In genomic region chr13:109700176-109700575, GRCh38 we compare ENCODE assay signal across 8 cellular contexts.
DNase-seq lines count a peak whose midpoint lies in the region; ATAC-seq, FAIRE-seq and TF ChIP-seq lines count a peak whose summit lies in the region.

No MANE protein-coding gene starts in this region.

- H3K27ac ChIP-seq in K562 (ENCODE audit: extremely low read depth, low read depth, low read length) (0 out of 3 replicates have a peak overlapping the region, but pooled peaks have one; percentile 16), suprapubic skin (no peak overlapping the region)

- 0 out of 2 replicates have a peak, but pooled peaks cover 3% of the 10 kb centered on the region for H3K9me3 ChIP-seq in K562 (replicated peaks; ENCODE audit: control insufficient read depth, insufficient read depth, low read depth, low read length)
- no peaks in the 10 kb centered on the region for H3K9me3 ChIP-seq in suprapubic skin

- H3K4me1 ChIP-seq in K562 (replicated peaks in 1 of 2; ENCODE audit: control insufficient read depth in 2 of 2, insufficient read depth in 2 of 2, low read length in 2 of 2) (peaks cover 7 to 37% of the 10 kb centered on the region in 2 experiments; a peak in 4 of 5 replicates), suprapubic skin (peaks cover 8% of the 10 kb centered on the region)

- no peak overlapping the region for H3K9ac ChIP-seq in K562 (ENCODE audit: insufficient read depth in 1 of 2, low read depth in 2 of 2, low read length in 2 of 2)

- in situ Hi-C loops in K562 (cut with MboI): no loop called here

- TF ChIP-seq EP300 in K562 (IDR thresholded peaks at IDR 0.05; ENCODE audit: low read length) (no peak; the same call in 1 of the 2 replicates), suprapubic skin (IDR thresholded peaks at IDR 0.05) (no peak)

- peak; percentile 90 for FAIRE-seq in K562 (lab: Jason Lieb, UNC)

- no peaks in the 10 kb centered on the region for H3K9me1 ChIP-seq in K562 (ENCODE audit: control insufficient read depth, insufficient read depth, low read length)

- TF ChIP-seq CTCF in K562 (IDR thresholded peaks at IDR 0.05 in 2 of 3, conservative IDR thresholded peaks at IDR 0.05 in 1 of 3; ENCODE audit: insufficient read depth in 2 of 3, low read depth in 1 of 3, low read length in 3 of 3) (no peak), suprapubic skin (IDR thresholded peaks at IDR 0.05) (no peak)

- H3K27me3 ChIP-seq in K562 (ENCODE audit: control insufficient read depth in 2 of 2, insufficient read depth in 2 of 2, low read length in 2 of 2) (no peaks in the 10 kb centered on the region), suprapubic skin (no peaks in the 10 kb centered on the region)

- intact Hi-C loops in K562 (cut with micrococcal nuclease): loop anchor here (5.0 kb wide), 1 partner anchor 87 kb away; the partner anchor contains the start of gene IRS2

- ATAC-seq in K562 (peak; percentile 93), HG02970 (IDR thresholded peaks at IDR 0.05; ENCODE audit: low FRiP score, unreplicated experiment) (no peak), HG02973 (IDR thresholded peaks at IDR 0.05; ENCODE audit: unreplicated experiment) (no peak)

- H3K4me2 ChIP-seq in K562 (ENCODE audit: insufficient read depth, low read length): no peak overlapping the region

- POLR2A ChIA-PET in K562 (lab: Yijun Ruan, JAX): interaction anchor here (0.7 to 1.2 kb wide), 3 partner anchors 9 to 24 kb away, joined by 3 read pairs; no protein-coding TSS in a partner anchor

- H3K79me2 ChIP-seq in K562 (ENCODE audit: control insufficient read depth, insufficient read depth, low read length): no peaks in the 10 kb centered on the region

- CTCF ChIA-PET in K562 (lab: Yijun Ruan, JAX; ENCODE audit: low intra/inter-chr PET ratio): no interaction called here

- peak; percentile 99 for DNase-seq in GDM1 (lab: John Stamatoyannopoulos, UW)
- DNase-seq in NCI-H2227 treated with DMSO at 0.1 percent for 48 hours (lab: John Stamatoyannopoulos, UW): peak; percentile 21
- DNase-seq in K562 (ENCODE audit: extremely low read depth in 1 of 4, low spot score in 3 of 4): peak; percentile 25 to 88 (median 52)
- peak; percentile 37 for DNase-seq in kidney glomerular epithelial cell (lab: John Stamatoyannopoulos, UW)
- no peak for DNase-seq in HuH-7.5 (ENCODE audit: low spot score)
- no peak for DNase-seq in suprapubic skin (ENCODE audit: low spot score in 2 of 2)

- H2AFZ ChIP-seq in K562 (ENCODE audit: low read depth, low read length): peak overlapping the region; percentile 85

- 0% methylated on average over 3 of the region's 3 CpGs for WGBS in K562 (ENCODE audit: insufficient coverage, low coverage, missing lambda C conversion rate)
- WGBS in suprapubic skin: 20% methylated on average over 3 of the region's 3 CpGs

- no peak for TF ChIP-seq POLR2A in K562 (conservative IDR thresholded peaks at IDR 0.05)
- no peak for TF ChIP-seq POLR2A in suprapubic skin (IDR thresholded peaks at IDR 0.05)

- H3K36me3 ChIP-seq in K562 (ENCODE audit: control insufficient read depth, insufficient read depth, low read length) (no peaks in the 10 kb centered on the region), suprapubic skin (no peaks in the 10 kb centered on the region)

- no peaks in the 10 kb centered on the region; the same call in 1 of the 2 replicates for H4K20me1 ChIP-seq in K562 (replicated peaks; ENCODE audit: control insufficient read depth, insufficient read depth, low read length)

- no TSS peak for BruUV-seq in K562 (replicated peaks; lab: Mats Ljungman, UMichigan)

- no peak for TF ChIP-seq RAD21 in K562 (CRISPR knock-in tag; conservative IDR thresholded peaks at IDR 0.05 in 1 of 2, IDR thresholded peaks at IDR 0.05 in 1 of 2)

- H3K4me3 ChIP-seq in K562 (no peak overlapping the region), suprapubic skin (no peak overlapping the region)

TF ChIP-seq in K562, 482 proteins besides CTCF, POLR2A, EP300 and RAD21 (continues in another document):
- TF ChIP-seq ZBTB7A (IDR thresholded peaks at IDR 0.05; ENCODE audit: borderline replicate concordance, control insufficient read depth, low read depth, low read length) (peak; percentile 78; the same call in 1 of the 2 replicates), ZNF766 (CRISPR knock-in tag; conservative IDR thresholded peaks at IDR 0.05) (peak; percentile 37; the same call in 1 of the 2 replicates), GABPA (tag; conservative IDR thresholded peaks at IDR 0.05; ENCODE audit: low read depth) (peak; percentile 53), NFYB (IDR thresholded peaks at IDR 0.05; ENCODE audit: extremely low read depth, insufficient read length) (no peak), ZBTB17 (CRISPR knock-in tag; IDR thresholded peaks at IDR 0.05) (peak; percentile 41; the same call in 1 of the 2 replicates), SPI1 (IDR thresholded peaks at IDR 0.05; ENCODE audit: borderline replicate concordance, low read depth, low read length) (0 out of 2 replicates have a peak, but pooled peaks have one; percentile 10), CXXC5 (CRISPR knock-in tag; IDR thresholded peaks at IDR 0.05) (peak; percentile 14; the same call in 1 of the 2 replicates), TFAP4 (CRISPR knock-in tag; IDR thresholded peaks at IDR 0.05; ENCODE audit: borderline replicate concordance) (peak; percentile 57; the same call in 1 of the 2 replicates), RCOR1 (IDR thresholded peaks at IDR 0.05; ENCODE audit: borderline replicate concordance in 1 of 2, low read depth in 2 of 2, low read length in 2 of 2) (peak in 1 of 2 experiments; percentile 79; a peak in 2 of 4 replicates), L3MBTL2 (IDR thresholded peaks at IDR 0.05) (peak; percentile 18; the same call in 1 of the 2 replicates), NFIC (IDR thresholded peaks at IDR 0.05) (peak; percentile 90), CTBP1 (IDR thresholded peaks at IDR 0.05; ENCODE audit: borderline replicate concordance) (peak; percentile 37; the same call in 1 of the 2 replicates), NRF1 (conservative IDR thresholded peaks at IDR 0.05 in 1 of 2, IDR thresholded peaks at IDR 0.05 in 1 of 2) (0 out of 4 replicates have a peak, but pooled peaks of 1 of the 2 experiments have one; percentile 32), SOX6 (IDR thresholded peaks at IDR 0.05) (0 out of 2 replicates have a peak, but pooled peaks have one; percentile 19), ETV1 (tag; conservative IDR thresholded peaks at IDR 0.05; ENCODE audit: low read depth) (peak; percentile 43; the same call in 1 of the 2 replicates), HDAC2 (IDR thresholded peaks at IDR 0.05) (0 out of 2 replicates have a peak, but pooled peaks have one; percentile 11), TBP (optimal IDR thresholded peaks at IDR 0.05; ENCODE audit: low read depth, low read length) (peak; percentile 31), NFIX (CRISPR knock-in tag; IDR thresholded peaks at IDR 0.05; ENCODE audit: low read depth) (peak; percentile 30; the same call in 1 of the 2 replicates)
- TF ChIP-seq, protein P1, sequence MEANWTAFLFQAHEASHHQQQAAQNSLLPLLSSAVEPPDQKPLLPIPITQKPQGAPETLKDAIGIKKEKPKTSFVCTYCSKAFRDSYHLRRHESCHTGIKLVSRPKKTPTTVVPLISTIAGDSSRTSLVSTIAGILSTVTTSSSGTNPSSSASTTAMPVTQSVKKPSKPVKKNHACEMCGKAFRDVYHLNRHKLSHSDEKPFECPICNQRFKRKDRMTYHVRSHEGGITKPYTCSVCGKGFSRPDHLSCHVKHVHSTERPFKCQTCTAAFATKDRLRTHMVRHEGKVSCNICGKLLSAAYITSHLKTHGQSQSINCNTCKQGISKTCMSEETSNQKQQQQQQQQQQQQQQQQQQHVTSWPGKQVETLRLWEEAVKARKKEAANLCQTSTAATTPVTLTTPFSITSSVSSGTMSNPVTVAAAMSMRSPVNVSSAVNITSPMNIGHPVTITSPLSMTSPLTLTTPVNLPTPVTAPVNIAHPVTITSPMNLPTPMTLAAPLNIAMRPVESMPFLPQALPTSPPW (CRISPR knock-in tag; IDR thresholded peaks at IDR 0.05): peak; percentile 16; the same call in 1 of the 2 replicates
- TF ChIP-seq, protein P2, sequence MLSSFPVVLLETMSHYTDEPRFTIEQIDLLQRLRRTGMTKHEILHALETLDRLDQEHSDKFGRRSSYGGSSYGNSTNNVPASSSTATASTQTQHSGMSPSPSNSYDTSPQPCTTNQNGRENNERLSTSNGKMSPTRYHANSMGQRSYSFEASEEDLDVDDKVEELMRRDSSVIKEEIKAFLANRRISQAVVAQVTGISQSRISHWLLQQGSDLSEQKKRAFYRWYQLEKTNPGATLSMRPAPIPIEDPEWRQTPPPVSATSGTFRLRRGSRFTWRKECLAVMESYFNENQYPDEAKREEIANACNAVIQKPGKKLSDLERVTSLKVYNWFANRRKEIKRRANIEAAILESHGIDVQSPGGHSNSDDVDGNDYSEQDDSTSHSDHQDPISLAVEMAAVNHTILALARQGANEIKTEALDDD (IDR thresholded peaks at IDR 0.05): peak; percentile 37; the same call in 1 of the 2 replicates
- TF ChIP-seq, protein P3, sequence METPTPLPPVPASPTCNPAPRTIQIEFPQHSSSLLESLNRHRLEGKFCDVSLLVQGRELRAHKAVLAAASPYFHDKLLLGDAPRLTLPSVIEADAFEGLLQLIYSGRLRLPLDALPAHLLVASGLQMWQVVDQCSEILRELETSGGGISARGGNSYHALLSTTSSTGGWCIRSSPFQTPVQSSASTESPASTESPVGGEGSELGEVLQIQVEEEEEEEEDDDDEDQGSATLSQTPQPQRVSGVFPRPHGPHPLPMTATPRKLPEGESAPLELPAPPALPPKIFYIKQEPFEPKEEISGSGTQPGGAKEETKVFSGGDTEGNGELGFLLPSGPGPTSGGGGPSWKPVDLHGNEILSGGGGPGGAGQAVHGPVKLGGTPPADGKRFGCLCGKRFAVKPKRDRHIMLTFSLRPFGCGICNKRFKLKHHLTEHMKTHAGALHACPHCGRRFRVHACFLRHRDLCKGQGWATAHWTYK (CRISPR knock-in tag; IDR thresholded peaks at IDR 0.05): no peak

Comparison
In these comparisons a context has a peak if more than half of its experiments do, and no peak if none do; other contexts are left out.
1. DNase-seq: peak in GDM1 (single experiment), NCI-H2227 treated with DMSO at 0.1 percent for 48 hours (single experiment), K562 (4 of 4) and kidney glomerular epithelial cell (single experiment); none in HuH-7.5 (single experiment) and suprapubic skin (0 of 2).